9 cellular contexts compared by ENCODE assay signal in the genomic region with DNA sequence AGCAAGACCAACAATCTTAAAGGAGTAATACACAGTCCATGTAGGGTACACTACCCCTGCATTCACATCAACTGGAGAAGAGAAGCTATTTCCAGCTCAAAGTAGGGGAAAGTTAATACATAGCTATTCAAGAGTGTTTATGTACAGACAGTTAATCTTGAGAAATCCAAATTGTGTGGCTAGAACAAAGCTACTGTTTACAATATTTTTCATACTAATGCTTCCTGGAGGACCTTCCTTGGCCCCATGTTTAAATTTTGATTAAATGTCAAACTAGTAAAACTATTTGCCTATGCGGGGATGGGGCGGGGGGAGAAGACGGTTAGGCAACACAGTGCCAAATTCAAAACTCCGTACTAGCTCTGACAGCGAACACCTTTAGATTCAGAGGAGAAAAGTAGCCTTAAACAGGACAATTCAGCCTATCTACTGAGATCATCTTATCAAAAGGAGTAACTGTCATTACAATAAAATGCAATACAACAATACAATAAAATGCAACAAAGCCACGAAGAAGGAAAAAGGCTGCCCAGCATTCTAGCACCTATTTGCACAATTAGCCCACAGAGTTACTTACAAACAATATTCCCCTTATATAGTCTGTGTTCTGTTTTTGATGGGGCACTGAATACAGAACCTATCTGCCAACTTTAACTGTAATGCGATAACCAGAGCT. TPM values are rescaled to one million over a fixed set of nuclear protein-coding genes. Genes with fewer than 3 reads are reported as not detected.
A peak's percentile ranks its signal among the peaks of the same experiment; 100 is the strongest.
DNase-seq lines count a peak whose midpoint lies in the region; ATAC-seq and TF ChIP-seq lines count a peak whose summit lies in the region.
"Had no signal": no experiment of that assay in that cellular context is flagged by ENCODE, and none has a peak within 500 bp of the region (broad histone marks: within the 10 kb centered on the region; RNA-seq: fewer than 3 reads in every experiment).

No MANE protein-coding gene starts in this region.

- peak overlapping the region; percentile 35; the same call in 1 of the 2 replicates for H3K4me2 ChIP-seq in OCI-LY1 (ENCODE audit: low read length)

- intact Hi-C loops in breast epithelium (cut with DNase I; ENCODE audit: low total_unique reads), result no loop called here

- POLR2A ChIA-PET in naive thymus-derived CD8-positive, alpha-beta T cell (lab: Charles Lee), result interaction anchor here (1.0 to 1.5 kb wide), 2 partner anchors 14 to 22 kb away, joined by 3 to 9 read pairs; no protein-coding TSS in a partner anchor

- peaks cover 47% of the 10 kb centered on the region for H3K4me1 ChIP-seq in ACC112 (ENCODE audit: control insufficient read depth, insufficient read depth, low read length, unreplicated experiment)
- peaks cover 87% of the 10 kb centered on the region for H3K4me1 ChIP-seq in OCI-LY1 (ENCODE audit: insufficient read depth, low read length, severe bottlenecking)
- peaks cover 12 to 24% of the 10 kb centered on the region in 2 donors for H3K4me1 ChIP-seq in breast epithelium

- no peaks in the 10 kb centered on the region for H3K27me3 ChIP-seq in ACC112 (ENCODE audit: insufficient read depth, low read length)
- H3K27me3 ChIP-seq in OCI-LY1 (ENCODE audit: insufficient read depth, low read length), result no peaks in the 10 kb centered on the region
- no peaks in the 10 kb centered on the region for H3K27me3 ChIP-seq in breast epithelium

- H3K9me3 ChIP-seq in OCI-LY1 (ENCODE audit: low read length), result no peaks in the 10 kb centered on the region
- H3K9me3 ChIP-seq in breast epithelium, result no peaks in the 10 kb centered on the region

- DNase-seq in breast epithelium (ENCODE audit: low spot score in 2 of 2), result no peak
- no peak for DNase-seq in naive thymus-derived CD8-positive, alpha-beta T cell
- no peak for DNase-seq in erythroblast (lab: John Stamatoyannopoulos, UW)
- no peak for DNase-seq in NCI-H1694 (lab: John Stamatoyannopoulos, UW)
- DNase-seq in AG08396 (ENCODE audit: low spot score), result no peak
- DNase-seq: activated CD8-positive, alpha-beta memory T cell treated with anti-CD3 and anti-CD28 coated beads, Interleukin-2, amount 50 U/mL, for 48 hours had no signal

- H3K79me2 ChIP-seq in ACC112 (ENCODE audit: control insufficient read depth, insufficient read depth, low read length, unreplicated experiment) (peaks cover 91% of the 10 kb centered on the region), OCI-LY1 (ENCODE audit: insufficient read depth, low read length) (peaks cover 92% of the 10 kb centered on the region)

- H2AFZ ChIP-seq in ACC112 (ENCODE audit: low read length, unreplicated experiment) (no peak overlapping the region), OCI-LY1 (ENCODE audit: low read length) (no peak overlapping the region)

- no peaks in the 10 kb centered on the region for H3K27me3 Mint-ChIP-seq in naive thymus-derived CD8-positive, alpha-beta T cell

- TF ChIP-seq CTCF in OCI-LY1 (IDR thresholded peaks at IDR 0.05; ENCODE audit: low read length), result no peak
- TF ChIP-seq CTCF in breast epithelium (IDR thresholded peaks at IDR 0.05), result no peak

- H3K36me3 Mint-ChIP-seq in naive thymus-derived CD8-positive, alpha-beta T cell, result no peaks in the 10 kb centered on the region

- H3K27ac ChIP-seq in ACC112 (ENCODE audit: low read depth, low read length), result peak overlapping the region; percentile 15
- H3K27ac ChIP-seq in OCI-LY1 (ENCODE audit: low read depth, low read length, poor library complexity, severe bottlenecking), result peak overlapping the region; percentile 74
- peak overlapping the region; percentile 25 to 48 for H3K27ac ChIP-seq in breast epithelium

- no peak overlapping the region for H3K4me3 ChIP-seq in ACC112 (ENCODE audit: low read depth, low read length)
- no peak overlapping the region for H3K4me3 ChIP-seq in OCI-LY1 (ENCODE audit: low read depth, low read length, poor library complexity, severe bottlenecking)
- peak overlapping the region in 1 of 3 donors; percentile 25 for H3K4me3 ChIP-seq in breast epithelium

- no peaks in the 10 kb centered on the region for H3F3A ChIP-seq in OCI-LY1 (ENCODE audit: insufficient read depth, low read length)

- peak overlapping the region; percentile 21; the same call in 1 of the 2 replicates for H3K9ac ChIP-seq in OCI-LY1 (ENCODE audit: low read length)

- H3K4me3 Mint-ChIP-seq in naive thymus-derived CD8-positive, alpha-beta T cell, result peak overlapping the region in 9 of 10 donors; percentile 41 to 78 (median 66)

- peaks cover 0 to 2% (median 0%) of the 10 kb centered on the region in 9 donors for H3K9me3 Mint-ChIP-seq in naive thymus-derived CD8-positive, alpha-beta T cell

- TF ChIP-seq POLR2A in breast epithelium (IDR thresholded peaks at IDR 0.05) (no peak), erythroblast (IDR thresholded peaks at IDR 0.05; ENCODE audit: low read length) (no peak)

- H3K27ac Mint-ChIP-seq in naive thymus-derived CD8-positive, alpha-beta T cell, result peak overlapping the region; percentile 34 to 91 (median 74)

- ATAC-seq in naive thymus-derived CD8-positive, alpha-beta T cell, result peak in 1 of 2 donors; percentile 7
- no peak for ATAC-seq in GM21381 (IDR thresholded peaks at IDR 0.05; ENCODE audit: unreplicated experiment)

- H3K36me3 ChIP-seq in ACC112 (ENCODE audit: insufficient read depth, low read length) (no peaks in the 10 kb centered on the region), OCI-LY1 (ENCODE audit: insufficient read depth, low read length) (peaks cover 6% of the 10 kb centered on the region; the same call in 1 of the 2 replicates), breast epithelium (no peaks in the 10 kb centered on the region)

- no peaks in the 10 kb centered on the region for H3K9me2 ChIP-seq in OCI-LY1 (ENCODE audit: low read depth, low read length)

- H4K20me1 ChIP-seq in OCI-LY1 (ENCODE audit: insufficient read depth, low read length), result no peaks in the 10 kb centered on the region

- H3K4me1 Mint-ChIP-seq in naive thymus-derived CD8-positive, alpha-beta T cell, result peaks cover 44 to 97% (median 85%) of the 10 kb centered on the region in 4 donors

RNA-seq across cellular contexts. Expression of gene BRD4, which starts 29.1 kb away (rescaled TPM):
- total RNA-seq in breast epithelium, result 10 to 100 TPM; 25.6 to 37.5 (median 33.8) TPM
- 100 to 1,000 TPM; 172 to 180 TPM for total RNA-seq in naive thymus-derived CD8-positive, alpha-beta T cell
- polyA plus RNA-seq in naive thymus-derived CD8-positive, alpha-beta T cell, result 10 to 100 TPM; 10.6 to 37.2 (median 11.5) TPM

Comparison
In these comparisons a context has a peak if more than half of its experiments do, and no peak if none do; other contexts are left out.
1. H3K27ac ChIP-seq: peak in every context shown above with its lines; median percentile 74 in OCI-LY1; 36 in breast epithelium; 15 in ACC112.
2. RNA of gene BRD4, which starts 29.1 kb away (total RNA-seq): 172 to 180 TPM in naive thymus-derived CD8-positive, alpha-beta T cell; 25.6 to 37.5 TPM in breast epithelium; every median in the first group is over 4 times any median in the second.